ENCODE assay signal across 1 cellular context in genomic region chr10:61896854-61897661, GRCh38.
A peak's percentile ranks its signal among the peaks of the same experiment; 100 is the strongest.
TF ChIP-seq lines count a peak whose summit lies in the region.

No MANE protein-coding gene starts in this region.

TF ChIP-seq in H1, 55 proteins besides CTCF, POLR2A, EP300 and RAD21 (continued from another document):
- TF ChIP-seq CHD7 (IDR thresholded peaks at IDR 0.05; ENCODE audit: insufficient replicate concordance, low read length) = no peak
- TF ChIP-seq BCL11A (IDR thresholded peaks at IDR 0.05; ENCODE audit: low read depth in 2 of 2, low read length in 2 of 2) = no peak
- TF ChIP-seq E2F6 (IDR thresholded peaks at IDR 0.05) = peak; percentile 90
- TF ChIP-seq TAF1 (IDR thresholded peaks at IDR 0.05; ENCODE audit: low read depth, low read length) = no peak
- TF ChIP-seq NRF1 (IDR thresholded peaks at IDR 0.05; ENCODE audit: low read depth, low read length) = no peak
- TF ChIP-seq ASH2L (IDR thresholded peaks at IDR 0.05; ENCODE audit: low read length) = peak; percentile 49
- TF ChIP-seq SUZ12 (IDR thresholded peaks at IDR 0.05; ENCODE audit: low read length) = 0 out of 2 replicates have a peak, but pooled peaks have one; percentile 6
- no peak for TF ChIP-seq SP4 (IDR thresholded peaks at IDR 0.05; ENCODE audit: low read length)
- no peak for TF ChIP-seq RFX5 (IDR thresholded peaks at IDR 0.05; ENCODE audit: borderline replicate concordance, low read depth, low read length)
- no peak for TF ChIP-seq KDM5A (IDR thresholded peaks at IDR 0.05; ENCODE audit: low read length)
- TF ChIP-seq ATF3 (IDR thresholded peaks at IDR 0.05; ENCODE audit: insufficient read depth, low read depth, low read length) = no peak
- peak; percentile 51; the same call in 1 of the 2 replicates for TF ChIP-seq JUND (IDR thresholded peaks at IDR 0.05; ENCODE audit: low read length)
- TF ChIP-seq TAF7 (optimal IDR thresholded peaks at IDR 0.05; ENCODE audit: borderline replicate concordance, low read depth, low read length) = no peak
- TF ChIP-seq TBP (IDR thresholded peaks at IDR 0.05; ENCODE audit: low read depth, low read length) = no peak
- TF ChIP-seq HDAC2 (IDR thresholded peaks at IDR 0.05; ENCODE audit: borderline replicate concordance in 1 of 2, low read depth in 2 of 2, low read length in 2 of 2) = no peak
- no peak for TF ChIP-seq SIN3A (conservative IDR thresholded peaks at IDR 0.05 in 1 of 2, IDR thresholded peaks at IDR 0.05 in 1 of 2; ENCODE audit: low read depth in 1 of 2, low read length in 2 of 2)
- peak; percentile 81 for TF ChIP-seq MAX (IDR thresholded peaks at IDR 0.05)
- no peak for TF ChIP-seq POU5F1 (IDR thresholded peaks at IDR 0.05; ENCODE audit: low read depth, low read length)
- TF ChIP-seq ZNF274 (IDR thresholded peaks at IDR 0.05; ENCODE audit: borderline replicate concordance, extremely low read depth, low read length) = no peak
- no peak for TF ChIP-seq TEAD4 (IDR thresholded peaks at IDR 0.05; ENCODE audit: low read depth, low read length)
